ENCODE assay signal across 8 cellular contexts in genomic region chr19:49812452-49812996, GRCh38. TPM values are rescaled to one million over a fixed set of nuclear protein-coding genes. Genes with fewer than 3 reads are reported as not detected.
A peak's percentile ranks its signal among the peaks of the same experiment; 100 is the strongest.
DNase-seq lines count a peak whose midpoint lies in the region; ATAC-seq, FAIRE-seq and TF ChIP-seq lines count a peak whose summit lies in the region.

No MANE protein-coding gene starts in this region.

- H4K20me1 ChIP-seq in Karpas-422 (ENCODE audit: insufficient read depth, low read depth, low read length) = no peaks in the 10 kb centered on the region

- H3K9me3 Mint-ChIP-seq in naive B cell = no peaks in the 10 kb centered on the region

- no peaks in the 10 kb centered on the region for H3K27me3 Mint-ChIP-seq in naive B cell

- POLR2A ChIA-PET in AG04450 (lab: Yijun Ruan, JAX) = interaction anchor here (0.6 to 1.3 kb wide), 3 partner anchors 38 to 55 kb away, joined by 3 to 5 read pairs (median 3); partner anchors contain the start of gene PTOV1

- CTCF ChIA-PET in AG04450 (lab: Charles Lee) = interaction anchor here (1.1 to 1.4 kb wide), 3 partner anchors 8 to 131 kb away, joined by 3 to 4 read pairs (median 3); partner anchors contain the start of gene PTOV1

- no peak for ATAC-seq in naive B cell (ENCODE audit: low read depth in 2 of 2)
- no peak for ATAC-seq in HG02798 (IDR thresholded peaks at IDR 0.05; ENCODE audit: poor library complexity, unreplicated experiment)

- H3K27ac ChIP-seq in AG04450 (ENCODE audit: low read depth, low read length) (peak overlapping the region; percentile 95), Karpas-422 (ENCODE audit: low read length) (no peak overlapping the region)

- H3K9me3 ChIP-seq in AG04450 (ENCODE audit: control insufficient read depth, insufficient read depth, low read length) (no peaks in the 10 kb centered on the region; the same call in 1 of the 2 replicates), Karpas-422 (ENCODE audit: low read length) (no peaks in the 10 kb centered on the region)

- no peak for FAIRE-seq in RCC 7860 (lab: Jason Lieb, UNC)

- H3K4me3 ChIP-seq in AG04450 (ENCODE audit: low read depth, low read length) = peak overlapping the region; percentile 90
- peak overlapping the region; percentile 65 for H3K4me3 ChIP-seq in Karpas-422 (ENCODE audit: low read length)
- peak overlapping the region; percentile 76 for H3K4me3 ChIP-seq in choroid plexus epithelial cell (ENCODE audit: low read depth, low read length)

- no peaks in the 10 kb centered on the region for H3K79me2 ChIP-seq in Karpas-422 (ENCODE audit: low read length)

- no peak for DNase-seq in AG04450 (ENCODE audit: low read depth, low spot score)
- DNase-seq in Karpas-422 = no peak
- DNase-seq in choroid plexus epithelial cell (ENCODE audit: low read depth) = no peak
- no peak for DNase-seq in naive B cell
- DNase-seq in NAMALWA (ENCODE audit: low spot score) = no peak
- DNase-seq in RCC 7860 (ENCODE audit: low spot score) = no peak
- DNase-seq in activated CD4-positive, alpha-beta T cell treated with anti-CD3 and anti-CD28 coated beads for 48 hours = no peak

- H3K36me3 ChIP-seq in Karpas-422 (ENCODE audit: insufficient read depth, low read length) = no peaks in the 10 kb centered on the region

- no peak for TF ChIP-seq CTCF in AG04450 (IDR thresholded peaks at IDR 0.05; ENCODE audit: low read depth, low read length)
- TF ChIP-seq CTCF in choroid plexus epithelial cell (conservative IDR thresholded peaks at IDR 0.05; ENCODE audit: low read depth, low read length) = no peak

- peak overlapping the region; percentile 65 for H3K4me2 ChIP-seq in Karpas-422 (ENCODE audit: low read depth, low read length, poor library complexity, severe bottlenecking)

- peak overlapping the region in 5 of 6 donors; percentile 92 to 100 (median 99) for H3K27ac Mint-ChIP-seq in naive B cell

- H2AFZ ChIP-seq in Karpas-422 (ENCODE audit: low read length) = peak overlapping the region; percentile 52

- peak overlapping the region; percentile 90 to 99 (median 94) for H3K4me3 Mint-ChIP-seq in naive B cell

- peaks cover 40% of the 10 kb centered on the region for H3K4me1 ChIP-seq in Karpas-422 (ENCODE audit: low read length)

- no peaks in the 10 kb centered on the region for H3K9me2 ChIP-seq in Karpas-422 (replicated peaks; ENCODE audit: insufficient read depth, low read length)

- H3K36me3 Mint-ChIP-seq in naive B cell = no peaks in the 10 kb centered on the region

- H3K9ac ChIP-seq in Karpas-422 (ENCODE audit: low read length) = peak overlapping the region; percentile 64

- H3K4me1 Mint-ChIP-seq in naive B cell = peaks cover 26 to 59% (median 54%) of the 10 kb centered on the region in 3 donors

- H3K27me3 ChIP-seq in AG04450 (ENCODE audit: control insufficient read depth, insufficient read depth, low read length) (no peaks in the 10 kb centered on the region), Karpas-422 (ENCODE audit: low read length) (no peaks in the 10 kb centered on the region)

RNA-seq across cellular contexts. Expression of gene FUZ, which starts 0.6 kb away (rescaled TPM):
- polyA plus RNA-seq in AG04450 (2011; rRNA removed) (6.9 and 9.0 TPM in 2 replicates), naive B cell (ENCODE audit: low read depth in 6 of 6) (1 to 10 TPM; 4.7 to 8.4 (median 5.7) TPM)
- 4.1 and 8.0 TPM in 2 replicates for polyA minus RNA-seq in AG04450 (2011; rRNA and poly(A)+ RNA removed)
- 15.8 and 38.3 TPM in 2 replicates for total RNA-seq in Karpas-422 (2014; rRNA removed; shearing (Covaris generic); ENCODE audit: low replicate concordance)

RNA-seq across cellular contexts. Expression of gene MED25, which starts 5.6 kb away (rescaled TPM):
- 12.6 and 20.3 TPM in 2 replicates for polyA plus RNA-seq in AG04450 (2011; rRNA removed)
- 25.4 and 33.2 TPM in 2 replicates for polyA minus RNA-seq in AG04450 (2011; rRNA and poly(A)+ RNA removed)
- 37.8 and 40.5 TPM in 2 replicates for total RNA-seq in Karpas-422 (2014; rRNA removed; shearing (Covaris generic); ENCODE audit: low replicate concordance)
- 10 to 100 TPM; 21.2 to 49.7 (median 28.9) TPM for polyA plus RNA-seq in naive B cell (ENCODE audit: low read depth in 6 of 6)

RNA-seq across cellular contexts. Expression of gene PTOV1, which starts 38.4 kb away (rescaled TPM):
- polyA plus RNA-seq in AG04450 (2011; rRNA removed) = 37.6 and 58.5 TPM in 2 replicates
- 69.9 and 97.7 TPM in 2 replicates for polyA minus RNA-seq in AG04450 (2011; rRNA and poly(A)+ RNA removed)
- 67.8 and 114 TPM in 2 replicates for total RNA-seq in Karpas-422 (2014; rRNA removed; shearing (Covaris generic); ENCODE audit: low replicate concordance)
- polyA plus RNA-seq in naive B cell (ENCODE audit: low read depth in 6 of 6) = 10 to 100 TPM; 46.1 to 98.3 (median 60.3) TPM

RNA-seq across cellular contexts. Expression of gene AP2A1, which starts 45.7 kb away (rescaled TPM):
- polyA plus RNA-seq in AG04450 (2011; rRNA removed) (59.1 and 82.2 TPM in 2 replicates), naive B cell (ENCODE audit: low read depth in 6 of 6) (1 to 10 TPM; 3.9 to 8.0 (median 5.0) TPM)
- polyA minus RNA-seq in AG04450 (2011; rRNA and poly(A)+ RNA removed) = 96.8 and 122 TPM in 2 replicates
- total RNA-seq in Karpas-422 (2014; rRNA removed; shearing (Covaris generic); ENCODE audit: low replicate concordance) = 32.4 and 54.7 TPM in 2 replicates

RNA-seq across cellular contexts. Expression of gene TSKS, which starts 49.4 kb away (rescaled TPM):
- polyA plus RNA-seq in AG04450 (2011; rRNA removed) (not detected in 2 replicates), naive B cell (ENCODE audit: low read depth in 6 of 6) (under 1 TPM in 1 of 6 donors, not detected in 5; 0.18 TPM)
- 0.09 TPM in 1 of 2 replicates, not detected in the other for polyA minus RNA-seq in AG04450 (2011; rRNA and poly(A)+ RNA removed)
- 5.7 and 17.9 TPM in 2 replicates for total RNA-seq in Karpas-422 (2014; rRNA removed; shearing (Covaris generic); ENCODE audit: low replicate concordance)
